24 cellular contexts compared by ENCODE assay signal in the genomic region with DNA sequence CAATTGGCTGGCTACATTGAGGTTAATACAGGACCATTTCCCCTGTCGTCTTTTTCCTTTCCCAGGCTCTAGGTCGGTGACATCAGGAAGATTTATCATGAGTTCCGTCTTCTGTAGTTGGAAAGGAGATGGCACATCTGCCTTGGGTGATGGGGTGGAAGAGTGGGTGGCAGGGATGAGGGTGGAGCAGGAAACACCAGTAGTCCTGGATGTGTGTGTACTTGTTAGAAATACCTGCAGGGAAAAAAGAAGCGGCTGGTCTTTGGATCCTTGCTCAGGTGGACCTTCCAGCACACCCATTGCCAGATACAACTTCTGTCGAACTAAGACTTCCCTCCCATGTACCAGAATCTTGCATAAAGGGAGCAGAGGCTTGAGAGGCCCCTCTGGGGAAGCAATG.
DNase-seq lines count a peak whose midpoint lies in the region; ATAC-seq, FAIRE-seq and TF ChIP-seq lines count a peak whose summit lies in the region.
"Had no signal": no experiment of that assay in that cellular context is flagged by ENCODE, and none has a peak within 500 bp of the region (broad histone marks: within the 10 kb centered on the region; RNA-seq: fewer than 3 reads in every experiment).

No MANE protein-coding gene starts in this region.

- peak; percentile 56 for DNase-seq in NCI-H345 (lab: John Stamatoyannopoulos, UW)
- no peak for DNase-seq in NCI-H345 treated with DMSO at 0.1 percent for 48 hours (lab: John Stamatoyannopoulos, UW; ENCODE audit: unreplicated experiment)
- DNase-seq in mammary epithelial cell, result peak; percentile 56
- peak; percentile 15 for DNase-seq in keratinocyte (ENCODE audit: low read depth, low spot score)
- no peak for DNase-seq in stimulated activated naive B cell treated with anti-CD40 and anti-IgM and Interleukin-4, amounts not matched to agents 10 μg/mL and 1 μg/mL and 100 μg/mL, for 72 hours
- no peak for DNase-seq in brain microvascular endothelial cell
- DNase-seq in NCI-H774 (lab: John Stamatoyannopoulos, UW), result no peak
- no peak for DNase-seq in NAMALWA (ENCODE audit: low spot score)
- DNase-seq: activated CD4-positive, alpha-beta memory T cell treated with anti-CD3 and anti-CD28 coated beads for 36 hours; activated naive CD4-positive, alpha-beta T cell treated with anti-CD3 and anti-CD28 coated beads, Interleukin-2, amount 10 ng/mL, durations not matched to agents 7 days and 5 days; cortex of kidney; GF-D8; Kasumi-1; left lung; NCI-H526 treated with DMSO at 0.1 percent for 48 hours; T-helper 2 cell had no signal

- H2AFZ ChIP-seq in mammary epithelial cell (ENCODE audit: low read depth, low read length) (peak overlapping the region; percentile 85), keratinocyte (ENCODE audit: control insufficient read depth, low read length) (peak overlapping the region; percentile 80)
- H2AFZ ChIP-seq: parathyroid adenoma had no signal

- intact Hi-C loops in mammary epithelial cell (cut with micrococcal nuclease), result no loop called here

- H3K9me3 ChIP-seq in mammary epithelial cell (replicated peaks; ENCODE audit: insufficient read depth, low read length) (no peaks in the 10 kb centered on the region), keratinocyte (ENCODE audit: control insufficient read depth, low read depth, low read length) (no peaks in the 10 kb centered on the region)
- H3K9me3 ChIP-seq: ascending aorta, left lung, mucosa of descending colon, SJCRH30 had no signal

- peak overlapping the region; percentile 44 for H3K27ac Mint-ChIP-seq in stimulated activated naive B cell treated with anti-CD40 and anti-IgM and Interleukin-4, amounts not matched to agents 10 μg/mL and 1 μg/mL and 100 μg/mL, for 72 hours
- H3K27ac Mint-ChIP-seq: activated CD4-positive, alpha-beta memory T cell treated with anti-CD3 and anti-CD28 coated beads for 36 hours; activated naive CD4-positive, alpha-beta T cell treated with anti-CD3 and anti-CD28 coated beads, Interleukin-2, amount 10 ng/mL, durations not matched to agents 7 days and 5 days had no signal

- H3K9ac ChIP-seq in mammary epithelial cell (ENCODE audit: insufficient read depth, low read length), result no peak overlapping the region
- H3K9ac ChIP-seq in keratinocyte (ENCODE audit: control insufficient read depth, extremely low read depth, insufficient read depth, low read length), result no peak overlapping the region
- H3K9ac ChIP-seq: parathyroid adenoma had no signal

- H3K9me1 ChIP-seq in keratinocyte (ENCODE audit: control insufficient read depth, extremely low read depth, insufficient read depth, low read length), result no peaks in the 10 kb centered on the region

- in situ Hi-C loops in mammary epithelial cell (cut with MboI; ENCODE audit: low sequenced_read_pairs in 2 of 2), result no loop called here
- in situ Hi-C loops in brain microvascular endothelial cell (cut with HindIII; ENCODE audit: low pct_ligation_motif_present, low sequenced_read_pairs), result no loop called here

- 6% methylated on average over 5 of the region's 5 CpGs for WGBS in mammary epithelial cell (ENCODE audit: low coverage, missing lambda C conversion rate)

- H3K4me3 Mint-ChIP-seq in stimulated activated naive B cell treated with anti-CD40 and anti-IgM and Interleukin-4, amounts not matched to agents 10 μg/mL and 1 μg/mL and 100 μg/mL, for 72 hours, result peak overlapping the region in 1 of 2 donors; percentile 52
- H3K4me3 Mint-ChIP-seq: activated CD4-positive, alpha-beta memory T cell treated with anti-CD3 and anti-CD28 coated beads for 36 hours; activated naive CD4-positive, alpha-beta T cell treated with anti-CD3 and anti-CD28 coated beads, Interleukin-2, amount 10 ng/mL, durations not matched to agents 7 days and 5 days had no signal

- H3K27me3 Mint-ChIP-seq in stimulated activated naive B cell treated with anti-CD40 and anti-IgM and Interleukin-4, amounts not matched to agents 10 μg/mL and 1 μg/mL and 100 μg/mL, for 72 hours, result no peaks in the 10 kb centered on the region
- H3K27me3 Mint-ChIP-seq: activated B cell treated with CpG ODN at 0.5 μM for 24 hours; activated naive CD4-positive, alpha-beta T cell treated with anti-CD3 and anti-CD28 coated beads, Interleukin-2, amount 10 ng/mL, durations not matched to agents 7 days and 5 days had no signal

- no peaks in the 10 kb centered on the region for H3K36me3 ChIP-seq in mammary epithelial cell (ENCODE audit: insufficient read depth, low read length)
- H3K36me3 ChIP-seq in keratinocyte (ENCODE audit: control insufficient read depth in 2 of 2, extremely low read depth in 1 of 2, insufficient read depth in 2 of 2, low read length in 2 of 2), result no peaks in the 10 kb centered on the region
- H3K36me3 ChIP-seq in brain microvascular endothelial cell (replicated peaks), result no peaks in the 10 kb centered on the region
- H3K36me3 ChIP-seq: ascending aorta, left lung, SJCRH30 had no signal

- H3K27ac ChIP-seq in mammary epithelial cell (ENCODE audit: insufficient read depth, low read depth, low read length), result peak overlapping the region; percentile 15
- peak overlapping the region; percentile 15 for H3K27ac ChIP-seq in keratinocyte (ENCODE audit: control insufficient read depth, insufficient read depth, low read length)
- H3K27ac ChIP-seq in brain microvascular endothelial cell, result no peak overlapping the region
- H3K27ac ChIP-seq: A549, ascending aorta, left lung, parathyroid adenoma, SJCRH30 had no signal

- FAIRE-seq in keratinocyte (lab: Jason Lieb, UNC), result no peak
- FAIRE-seq: A549, urothelium cell line had no signal

- peaks cover 0 to 2% of the 10 kb centered on the region in 2 donors for H3K9me3 Mint-ChIP-seq in stimulated activated naive B cell treated with anti-CD40 and anti-IgM and Interleukin-4, amounts not matched to agents 10 μg/mL and 1 μg/mL and 100 μg/mL, for 72 hours
- H3K9me3 Mint-ChIP-seq: activated B cell treated with CpG ODN at 0.5 μM for 24 hours; activated CD4-positive, alpha-beta memory T cell treated with anti-CD3 and anti-CD28 coated beads for 36 hours had no signal

- no peaks in the 10 kb centered on the region for H3K27me3 ChIP-seq in mammary epithelial cell (ENCODE audit: insufficient read depth, low read length)
- H3K27me3 ChIP-seq in keratinocyte (ENCODE audit: control insufficient read depth, extremely low read depth, insufficient read depth, low read length), result no peaks in the 10 kb centered on the region
- H3K27me3 ChIP-seq in brain microvascular endothelial cell (replicated peaks), result no peaks in the 10 kb centered on the region
- H3K27me3 ChIP-seq: ascending aorta, left lung, SJCRH30 had no signal

- no peaks in the 10 kb centered on the region for H4K20me1 ChIP-seq in mammary epithelial cell (ENCODE audit: insufficient read depth, low read length)
- no peaks in the 10 kb centered on the region for H4K20me1 ChIP-seq in keratinocyte (ENCODE audit: control insufficient read depth, extremely low read depth, insufficient read depth, low read length)

- no TSS peak for BruUV-seq in mammary epithelial cell (replicated peaks; lab: Mats Ljungman, UMichigan)

- dilution Hi-C loops in mammary epithelial cell (cut with HindIII; ENCODE audit: low sequenced_read_pairs) (no loop called here), keratinocyte (cut with MboI; ENCODE audit: extremely low pct_ligation_motif_present, low sequenced_read_pairs) (no loop called here)

- H3K4me1 Mint-ChIP-seq in stimulated activated naive B cell treated with anti-CD40 and anti-IgM and Interleukin-4, amounts not matched to agents 10 μg/mL and 1 μg/mL and 100 μg/mL, for 72 hours, result peaks cover 16 to 27% of the 10 kb centered on the region in 2 donors
- H3K4me1 Mint-ChIP-seq: activated naive CD4-positive, alpha-beta T cell treated with anti-CD3 and anti-CD28 coated beads, Interleukin-2, amount 10 ng/mL, durations not matched to agents 7 days and 5 days had no signal

- CTCF ChIA-PET in mammary epithelial cell (lab: Charles Lee; ENCODE audit: low non-redundant PET), result no interaction called here

- no peak for TF ChIP-seq CTCF in mammary epithelial cell (conservative IDR thresholded peaks at IDR 0.05 in 1 of 2, IDR thresholded peaks at IDR 0.05 in 1 of 2; ENCODE audit: extremely low read depth in 1 of 2, insufficient read depth in 1 of 2, low read depth in 1 of 2, low read length in 2 of 2)
- no peak for TF ChIP-seq CTCF in keratinocyte (optimal IDR thresholded peaks at IDR 0.05 in 1 of 3, IDR thresholded peaks at IDR 0.05 in 1 of 3, conservative IDR thresholded peaks at IDR 0.05 in 1 of 3; ENCODE audit: extremely low read depth in 1 of 3, insufficient read depth in 2 of 3, low read length in 3 of 3)
- no peak for TF ChIP-seq CTCF in brain microvascular endothelial cell (IDR thresholded peaks at IDR 0.05; ENCODE audit: low read depth, low read length, missing control alignments)

- H3K79me2 ChIP-seq in mammary epithelial cell (ENCODE audit: insufficient read depth, low read length), result no peaks in the 10 kb centered on the region
- no peaks in the 10 kb centered on the region for H3K79me2 ChIP-seq in keratinocyte (ENCODE audit: control insufficient read depth, insufficient read depth, low read length)
- H3K79me2 ChIP-seq: parathyroid adenoma had no signal

- peaks cover 20% of the 10 kb centered on the region for H3K4me1 ChIP-seq in mammary epithelial cell (ENCODE audit: insufficient read depth, low read length)
- H3K4me1 ChIP-seq in keratinocyte (ENCODE audit: control insufficient read depth, extremely low read depth, insufficient read depth, low read length), result peaks cover 16% of the 10 kb centered on the region
- H3K4me1 ChIP-seq: A549, parathyroid adenoma, SJCRH30 had no signal

- peaks cover 4 to 7% of the 10 kb centered on the region in 2 donors for H3K36me3 Mint-ChIP-seq in stimulated activated naive B cell treated with anti-CD40 and anti-IgM and Interleukin-4, amounts not matched to agents 10 μg/mL and 1 μg/mL and 100 μg/mL, for 72 hours
- H3K36me3 Mint-ChIP-seq: activated CD4-positive, alpha-beta memory T cell treated with anti-CD3 and anti-CD28 coated beads for 36 hours; activated naive CD4-positive, alpha-beta T cell treated with anti-CD3 and anti-CD28 coated beads, Interleukin-2, amount 10 ng/mL, durations not matched to agents 7 days and 5 days had no signal

- ATAC-seq in stimulated activated naive B cell treated with anti-CD40 and anti-IgM and Interleukin-4, amounts not matched to agents 10 μg/mL and 1 μg/mL and 100 μg/mL, for 72 hours (replicated peaks), result no peak

- peak overlapping the region in 1 of 3 experiments; percentile 25 for H3K4me3 ChIP-seq in mammary epithelial cell (replicated peaks in 1 of 3; ENCODE audit: insufficient read depth in 1 of 3, low read depth in 2 of 3, low read length in 3 of 3)
- H3K4me3 ChIP-seq in keratinocyte (ENCODE audit: control insufficient read depth in 2 of 3, extremely low read depth in 1 of 3, insufficient read depth in 2 of 3, low read depth in 1 of 3, low read length in 3 of 3), result peak overlapping the region in 2 of 3 experiments; percentile 14 to 46
- no peak overlapping the region for H3K4me3 ChIP-seq in brain microvascular endothelial cell (ENCODE audit: low read depth, low read length)
- H3K4me3 ChIP-seq: A549, left lung, mucosa of descending colon, SJCRH30, skin epidermis had no signal

- H3K4me2 ChIP-seq in mammary epithelial cell (ENCODE audit: insufficient read depth, low read depth, low read length), result peak overlapping the region; percentile 81
- H3K4me2 ChIP-seq in keratinocyte (ENCODE audit: control insufficient read depth, extremely low read depth, insufficient read depth, low read depth, low read length), result peak overlapping the region; percentile 72
- H3K4me2 ChIP-seq: A549 had no signal

Comparison
In these comparisons a context has a peak if more than half of its experiments do, and no peak if none do; other contexts are left out.
1. DNase-seq: peak in NCI-H345 (single experiment), mammary epithelial cell (single experiment) and keratinocyte (single experiment); none in NCI-H345 treated with DMSO at 0.1 percent for 48 hours (single experiment), stimulated activated naive B cell treated with anti-CD40 and anti-IgM and Interleukin-4, amounts not matched to agents 10 μg/mL and 1 μg/mL and 100 μg/mL, for 72 hours (single experiment), brain microvascular endothelial cell (single experiment), NCI-H774 (single experiment) and NAMALWA (single experiment).